Comparison of ENCODE assay signal across 6 cellular contexts in genomic region chr18:49884465-49884864, GRCh38.
"Had no signal": no experiment of that assay in that cellular context is flagged by ENCODE, and none has a peak within 500 bp of the region (broad histone marks: within the 10 kb centered on the region; RNA-seq: fewer than 3 reads in every experiment).

No MANE protein-coding gene starts in this region.

- ATAC-seq: HCT116 had no signal

- H3K4me1 ChIP-seq: HAP-1 had no signal

- H3K4me3 ChIP-seq: GM23248, HAP-1 had no signal

- H3K36me3 ChIP-seq: HAP-1 had no signal

- H2AFZ ChIP-seq: GM23248 had no signal

- H3K9ac ChIP-seq: GM23248 had no signal

- DNase-seq: GM23248, GOT3, H7, IMR-90 had no signal

- H3K27ac ChIP-seq: GM23248 had no signal

- H3K9me3 ChIP-seq: HAP-1 had no signal
